Comparison of ENCODE assay signal across 17 cellular contexts in the genomic region with DNA sequence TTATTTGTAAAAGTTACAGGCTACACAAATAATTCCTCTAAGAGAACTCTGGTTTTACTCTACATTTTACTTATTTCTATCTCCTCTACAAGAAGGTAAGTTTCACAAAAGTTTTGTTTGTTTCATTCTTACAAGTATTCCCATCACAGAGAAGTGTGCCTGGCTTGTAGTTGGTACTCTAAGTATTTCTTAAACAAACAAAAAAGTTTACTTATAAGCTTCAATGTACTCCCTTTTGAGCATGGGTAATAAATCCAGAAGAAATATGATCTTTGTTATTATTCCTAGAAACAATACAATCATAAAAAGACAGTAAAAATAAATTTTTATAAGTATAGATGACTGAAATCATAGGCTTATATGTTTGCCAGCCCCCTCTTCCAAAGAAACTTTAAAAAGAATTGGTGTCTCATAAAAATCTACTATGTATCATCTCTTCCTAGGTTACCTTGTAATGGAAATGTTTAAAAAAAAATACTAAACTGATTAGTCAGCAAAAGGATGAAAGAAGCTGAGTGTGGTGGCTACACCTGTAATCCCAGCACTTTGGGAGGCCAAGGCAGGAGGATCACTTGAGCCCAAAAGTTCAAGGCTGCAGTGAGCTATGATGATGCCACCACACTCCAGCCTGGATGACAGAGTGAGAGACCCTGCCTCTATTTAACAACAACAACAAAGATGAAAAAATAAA. TPM values are rescaled to one million over a fixed set of nuclear protein-coding genes. Genes with fewer than 3 reads are reported as not detected.
DNase-seq lines count a peak whose midpoint lies in the region; ATAC-seq, FAIRE-seq and TF ChIP-seq lines count a peak whose summit lies in the region.
"Had no signal": no experiment of that assay in that cellular context is flagged by ENCODE, and none has a peak within 500 bp of the region (broad histone marks: within the 10 kb centered on the region; RNA-seq: fewer than 3 reads in every experiment).

No MANE protein-coding gene starts in this region.

- TF ChIP-seq CTCF in HEK293 (tag by site-specific recombination; IDR thresholded peaks at IDR 0.05) (no peak), K562 (IDR thresholded peaks at IDR 0.05 in 2 of 3, conservative IDR thresholded peaks at IDR 0.05 in 1 of 3; ENCODE audit: insufficient read depth in 2 of 3, low read depth in 1 of 3, low read length in 3 of 3) (no peak), left lung (IDR thresholded peaks at IDR 0.05) (no peak), thyroid gland (IDR thresholded peaks at IDR 0.05) (no peak)

- no peak overlapping the region for H3K9ac ChIP-seq in K562 (ENCODE audit: insufficient read depth in 1 of 2, low read depth in 2 of 2, low read length in 2 of 2)

- CTCF ChIA-PET in HEK293 (lab: Yijun Ruan, JAX) (interaction anchor here (0.5 to 1.7 kb wide), 4 partner anchors 52 to 1363 kb away, joined by 3 to 8 read pairs (median 4); no protein-coding TSS in a partner anchor), K562 (lab: Yijun Ruan, JAX; ENCODE audit: low intra/inter-chr PET ratio) (no interaction called here)

- H3K27ac ChIP-seq in HEK293 (ENCODE audit: extremely low read depth, low read depth, low read length) (no peak overlapping the region), K562 (ENCODE audit: extremely low read depth, low read depth, low read length) (no peak overlapping the region), left lung (no peak overlapping the region), thyroid gland (peak overlapping the region; percentile 57 to 64 (median 64))

- peaks cover 60% of the 10 kb centered on the region for H3K79me2 ChIP-seq in K562 (ENCODE audit: control insufficient read depth, insufficient read depth, low read length)

- no peak for TF ChIP-seq EP300 in K562 (IDR thresholded peaks at IDR 0.05; ENCODE audit: low read length)

- no peak for ATAC-seq in K562
- peak; percentile 68 for ATAC-seq in left lung

- no peak overlapping the region for H2AFZ ChIP-seq in K562 (ENCODE audit: low read depth, low read length)

- POLR2A ChIA-PET in HEK293 (lab: Yijun Ruan, JAX) (no interaction called here), K562 (lab: Yijun Ruan, JAX) (interaction anchor here (0.6 kb wide), 1 partner anchor 15 kb away, joined by 3 read pairs; no protein-coding TSS in a partner anchor)

- no peaks in the 10 kb centered on the region for H3K9me1 ChIP-seq in K562 (ENCODE audit: control insufficient read depth, insufficient read depth, low read length)

- in situ Hi-C loops in K562 (cut with MboI): loop anchor here (10.0 kb wide), 1 partner anchor 422 kb away; no protein-coding TSS in a partner anchor

- TF ChIP-seq RAD21 in K562 (CRISPR knock-in tag; conservative IDR thresholded peaks at IDR 0.05 in 1 of 2, IDR thresholded peaks at IDR 0.05 in 1 of 2): no peak

- intact Hi-C loops in K562 (cut with micrococcal nuclease): no loop called here
- intact Hi-C loops in left lung (cut with DNase I): no loop called here
- intact Hi-C loops in thyroid gland (cut with DNase I): loop anchor here (10.0 kb wide), 1 partner anchor 412 kb away; no protein-coding TSS in a partner anchor

- no peak for FAIRE-seq in K562 (lab: Jason Lieb, UNC)
- FAIRE-seq: G401.6, GM12892, HTR-8/SVneo had no signal

- BruUV-seq in K562 (replicated peaks; lab: Mats Ljungman, UMichigan): no TSS peak

- no peaks in the 10 kb centered on the region for H4K20me1 ChIP-seq in K562 (replicated peaks; ENCODE audit: control insufficient read depth, insufficient read depth, low read length)

- DNase-seq in K562 (ENCODE audit: extremely low read depth in 1 of 4, low spot score in 3 of 4) (no peak), left lung (no peak), thyroid gland (no peak), MG63 (no peak), epidermal melanocyte (ENCODE audit: insufficient read length, low spot score) (no peak), hippocampal formation (lab: John Stamatoyannopoulos, UW) (no peak)
- DNase-seq: C1 segment of cervical spinal cord; Calu3; CD4-positive, alpha-beta T cell; DMS79 treated with DMSO at 0.1 percent for 48 hours; EL; HCEC 1CT; KG1 had no signal

- H3K27me3 ChIP-seq in K562 (ENCODE audit: control insufficient read depth in 2 of 2, insufficient read depth in 2 of 2, low read length in 2 of 2) (no peaks in the 10 kb centered on the region), left lung (no peaks in the 10 kb centered on the region), thyroid gland (no peaks in the 10 kb centered on the region), MG63 (no peaks in the 10 kb centered on the region)

- H3K4me3 ChIP-seq in HEK293 (ENCODE audit: low read depth, low read length) (no peak overlapping the region), K562 (no peak overlapping the region), left lung (no peak overlapping the region), thyroid gland (replicated peaks in 1 of 3) (no peak overlapping the region), MG63 (no peak overlapping the region)

- H3K4me1 ChIP-seq in HEK293 (ENCODE audit: control insufficient read depth, insufficient read depth, low read length) (peaks cover 24% of the 10 kb centered on the region), K562 (replicated peaks in 1 of 2; ENCODE audit: control insufficient read depth in 2 of 2, insufficient read depth in 2 of 2, low read length in 2 of 2) (0 out of 5 replicates have a peak, but pooled peaks cover 3 to 5% of the 10 kb centered on the region in 2 experiments), left lung (peaks cover 0 to 21% of the 10 kb centered on the region in 2 donors), thyroid gland (peaks cover 56 to 67% of the 10 kb centered on the region in 2 donors)

- TF ChIP-seq POLR2A in K562 (conservative IDR thresholded peaks at IDR 0.05) (no peak), thyroid gland (IDR thresholded peaks at IDR 0.05) (no peak)

- no peaks in the 10 kb centered on the region for H3K9me3 ChIP-seq in HEK293 (ENCODE audit: control insufficient read depth, insufficient read depth, low read depth, low read length)
- no peaks in the 10 kb centered on the region for H3K9me3 ChIP-seq in K562 (replicated peaks; ENCODE audit: control insufficient read depth, insufficient read depth, low read depth, low read length)
- no peaks in the 10 kb centered on the region for H3K9me3 ChIP-seq in left lung
- H3K9me3 ChIP-seq in thyroid gland: no peaks in the 10 kb centered on the region
- no peaks in the 10 kb centered on the region for H3K9me3 ChIP-seq in MG63

- H3K4me2 ChIP-seq in K562 (ENCODE audit: insufficient read depth, low read length): no peak overlapping the region

- H3K36me3 ChIP-seq in HEK293 (ENCODE audit: control insufficient read depth in 2 of 2, insufficient read depth in 1 of 2, low read length in 2 of 2) (peaks cover 7 to 8% of the 10 kb centered on the region in 2 experiments), K562 (ENCODE audit: control insufficient read depth, insufficient read depth, low read length) (peaks cover 35% of the 10 kb centered on the region), left lung (peaks cover 0 to 11% of the 10 kb centered on the region in 2 donors), thyroid gland (no peaks in the 10 kb centered on the region), MG63 (peaks cover 8% of the 10 kb centered on the region)

TF ChIP-seq in K562, 482 proteins besides CTCF, POLR2A, EP300 and RAD21 (continues in another document):
- TF ChIP-seq NCOR1 (IDR thresholded peaks at IDR 0.05): no peak
- no peak for TF ChIP-seq CHD4 (IDR thresholded peaks at IDR 0.05; ENCODE audit: insufficient read depth, insufficient replicate concordance, low read depth, low read length, poor library complexity, severe bottlenecking)

RNA-seq across cellular contexts. Expression of gene ATL2, which starts 54.7 kb away (rescaled TPM):
- 205 and 381 TPM in 2 replicates for total RNA-seq in K562 (2011; cell fraction: chromatin; rRNA removed; ENCODE audit: low replicate concordance)
- 125 and 161 TPM in 2 replicates for total RNA-seq in K562 (2011; cell fraction: nucleolus; rRNA removed)
- total RNA-seq in K562 (2011; cell fraction: nucleoplasm; rRNA removed): 140 and 164 TPM in 2 replicates
- total RNA-seq in K562 (2014; rRNA removed) (73.3 and 86.1 TPM in 2 replicates), K562 (2014; rRNA removed; fragmentation: Illumina TruSeq; extraction: Trizol) (80.8 and 92.2 TPM in 2 replicates), K562 (2015; rRNA removed; fragmentation: Illumina TruSeq; extraction: Trizol) (66.2 and 70.2 TPM in 2 replicates), K562 (2021) (71.3 and 72.1 TPM in 2 replicates), left lung (10 to 100 TPM; 42.2 to 51.9 TPM), thyroid gland (100 to 1,000 TPM; 126 to 267 (median 146) TPM)
- polyA plus RNA-seq in K562 (2011; rRNA removed) (57.7 and 77.0 TPM in 2 replicates), K562 (2014; fragmentation: Illumina TruSeq; extraction: Trizol) (56.8 and 60.5 TPM in 2 replicates), K562 (2014; fragmentation: Nextera tagmentation; extraction: Ambion mirVana) (10 to 100 TPM; 12.0 to 18.3 TPM), K562 (2014; rRNA removed) (63.0 and 69.3 TPM in 2 replicates)
- 49.6 and 61.3 TPM in 2 replicates for polyA plus RNA-seq in K562 (2011; cell fraction: cytosol; rRNA removed)
- polyA plus RNA-seq in K562 (2011; cell fraction: nucleus; rRNA removed): 98.8 and 112 TPM in 2 replicates
- 36.9 and 41.3 TPM in 2 replicates for polyA plus RNA-seq in K562 (2012)
- 181 and 188 TPM in 2 replicates for polyA minus RNA-seq in K562 (2011; rRNA and poly(A)+ RNA removed)
- 39.6 and 57.6 TPM in 2 replicates for polyA minus RNA-seq in K562 (2011; cell fraction: cytosol; rRNA and poly(A)+ RNA removed)
- polyA minus RNA-seq in K562 (2011; cell fraction: nucleus; rRNA and poly(A)+ RNA removed): 129 and 178 TPM in 2 replicates
- 26.1 and 65.5 TPM in 2 replicates for total RNA-seq in MG63 (2014; rRNA removed; shearing (Covaris generic); ENCODE audit: low replicate concordance)

Comparison
In these comparisons a context has a peak if more than half of its experiments do, and no peak if none do; other contexts are left out.
1. H3K27ac ChIP-seq: peak in thyroid gland (3 of 3); none in HEK293 (single experiment), K562 (single experiment) and left lung (0 of 2).